Comparison of ENCODE assay signal across 1 cellular context in the genomic region with DNA sequence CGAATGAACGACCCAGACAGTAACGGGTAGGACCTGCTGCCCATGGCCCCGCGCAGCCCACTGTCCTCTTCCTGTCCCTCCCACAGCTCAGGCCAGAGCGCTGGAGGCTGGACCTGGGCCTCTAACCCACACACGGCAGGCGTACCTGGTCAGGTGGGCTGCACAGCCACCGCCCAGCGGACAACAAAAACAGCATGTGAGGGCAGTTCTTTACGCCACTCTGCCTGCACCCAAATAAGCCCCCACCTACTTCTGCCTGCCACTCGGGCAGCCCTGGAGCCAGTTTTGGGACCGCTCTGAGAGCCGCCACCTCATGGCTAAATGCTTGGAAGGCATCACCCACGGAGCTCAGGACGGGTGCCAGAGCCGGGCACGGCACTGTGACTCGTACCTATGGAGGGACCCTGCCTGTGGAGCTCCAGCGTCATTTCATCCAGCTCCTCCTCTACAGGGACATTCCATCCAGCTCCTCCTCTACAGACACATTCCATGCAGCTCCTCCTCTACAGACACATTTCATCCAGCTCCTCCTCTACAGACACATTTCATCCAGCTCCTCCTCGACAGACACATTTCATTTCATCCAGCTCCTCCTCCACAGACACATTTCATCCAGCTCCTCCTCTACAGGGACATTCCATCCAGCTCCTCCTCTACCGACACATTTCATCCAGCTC.
TF ChIP-seq lines count a peak whose summit lies in the region.

No MANE protein-coding gene starts in this region.

TF ChIP-seq in GM12878, 131 proteins besides CTCF, POLR2A, EP300 and RAD21:
- TF ChIP-seq, protein P1, sequence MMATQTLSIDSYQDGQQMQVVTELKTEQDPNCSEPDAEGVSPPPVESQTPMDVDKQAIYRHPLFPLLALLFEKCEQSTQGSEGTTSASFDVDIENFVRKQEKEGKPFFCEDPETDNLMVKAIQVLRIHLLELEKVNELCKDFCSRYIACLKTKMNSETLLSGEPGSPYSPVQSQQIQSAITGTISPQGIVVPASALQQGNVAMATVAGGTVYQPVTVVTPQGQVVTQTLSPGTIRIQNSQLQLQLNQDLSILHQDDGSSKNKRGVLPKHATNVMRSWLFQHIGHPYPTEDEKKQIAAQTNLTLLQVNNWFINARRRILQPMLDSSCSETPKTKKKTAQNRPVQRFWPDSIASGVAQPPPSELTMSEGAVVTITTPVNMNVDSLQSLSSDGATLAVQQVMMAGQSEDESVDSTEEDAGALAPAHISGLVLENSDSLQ (IDR thresholded peaks at IDR 0.05): no peak
- TF ChIP-seq, protein P2, sequence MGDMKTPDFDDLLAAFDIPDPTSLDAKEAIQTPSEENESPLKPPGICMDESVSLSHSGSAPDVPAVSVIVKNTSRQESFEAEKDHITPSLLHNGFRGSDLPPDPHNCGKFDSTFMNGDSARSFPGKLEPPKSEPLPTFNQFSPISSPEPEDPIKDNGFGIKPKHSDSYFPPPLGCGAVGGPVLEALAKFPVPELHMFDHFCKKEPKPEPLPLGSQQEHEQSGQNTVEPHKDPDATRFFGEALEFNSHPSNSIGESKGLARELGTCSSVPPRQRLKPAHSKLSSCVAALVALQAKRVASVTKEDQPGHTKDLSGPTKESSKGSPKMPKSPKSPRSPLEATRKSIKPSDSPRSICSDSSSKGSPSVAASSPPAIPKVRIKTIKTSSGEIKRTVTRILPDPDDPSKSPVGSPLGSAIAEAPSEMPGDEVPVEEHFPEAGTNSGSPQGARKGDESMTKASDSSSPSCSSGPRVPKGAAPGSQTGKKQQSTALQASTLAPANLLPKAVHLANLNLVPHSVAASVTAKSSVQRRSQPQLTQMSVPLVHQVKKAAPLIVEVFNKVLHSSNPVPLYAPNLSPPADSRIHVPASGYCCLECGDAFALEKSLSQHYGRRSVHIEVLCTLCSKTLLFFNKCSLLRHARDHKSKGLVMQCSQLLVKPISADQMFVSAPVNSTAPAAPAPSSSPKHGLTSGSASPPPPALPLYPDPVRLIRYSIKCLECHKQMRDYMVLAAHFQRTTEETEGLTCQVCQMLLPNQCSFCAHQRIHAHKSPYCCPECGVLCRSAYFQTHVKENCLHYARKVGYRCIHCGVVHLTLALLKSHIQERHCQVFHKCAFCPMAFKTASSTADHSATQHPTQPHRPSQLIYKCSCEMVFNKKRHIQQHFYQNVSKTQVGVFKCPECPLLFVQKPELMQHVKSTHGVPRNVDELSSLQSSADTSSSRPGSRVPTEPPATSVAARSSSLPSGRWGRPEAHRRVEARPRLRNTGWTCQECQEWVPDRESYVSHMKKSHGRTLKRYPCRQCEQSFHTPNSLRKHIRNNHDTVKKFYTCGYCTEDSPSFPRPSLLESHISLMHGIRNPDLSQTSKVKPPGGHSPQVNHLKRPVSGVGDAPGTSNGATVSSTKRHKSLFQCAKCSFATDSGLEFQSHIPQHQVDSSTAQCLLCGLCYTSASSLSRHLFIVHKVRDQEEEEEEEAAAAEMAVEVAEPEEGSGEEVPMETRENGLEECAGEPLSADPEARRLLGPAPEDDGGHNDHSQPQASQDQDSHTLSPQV (IDR thresholded peaks at IDR 0.05): no peak
- TF ChIP-seq, protein P3, sequence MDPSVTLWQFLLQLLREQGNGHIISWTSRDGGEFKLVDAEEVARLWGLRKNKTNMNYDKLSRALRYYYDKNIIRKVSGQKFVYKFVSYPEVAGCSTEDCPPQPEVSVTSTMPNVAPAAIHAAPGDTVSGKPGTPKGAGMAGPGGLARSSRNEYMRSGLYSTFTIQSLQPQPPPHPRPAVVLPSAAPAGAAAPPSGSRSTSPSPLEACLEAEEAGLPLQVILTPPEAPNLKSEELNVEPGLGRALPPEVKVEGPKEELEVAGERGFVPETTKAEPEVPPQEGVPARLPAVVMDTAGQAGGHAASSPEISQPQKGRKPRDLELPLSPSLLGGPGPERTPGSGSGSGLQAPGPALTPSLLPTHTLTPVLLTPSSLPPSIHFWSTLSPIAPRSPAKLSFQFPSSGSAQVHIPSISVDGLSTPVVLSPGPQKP (IDR thresholded peaks at IDR 0.05; ENCODE audit: low read depth, low read length): no peak
- no peak for TF ChIP-seq CHD2 (IDR thresholded peaks at IDR 0.05; ENCODE audit: borderline replicate concordance, low read depth, low read length)
TF ChIP-seq in GM12878: peak in this region for 0.
